In genomic region chr10:86710987-86711236, GRCh38 we compare ENCODE assay signal across 8 cellular contexts. TPM values are rescaled to one million over a fixed set of nuclear protein-coding genes. Genes with fewer than 3 reads are reported as not detected.
A peak's percentile ranks its signal among the peaks of the same experiment; 100 is the strongest.
DNase-seq lines count a peak whose midpoint lies in the region; ATAC-seq and TF ChIP-seq lines count a peak whose summit lies in the region.

No MANE protein-coding gene starts in this region.

- peak overlapping the region; percentile 5; the same call in 1 of the 2 replicates for H3K4me3 ChIP-seq in IMR-90 (ENCODE audit: insufficient read depth, low read depth, low read length)
- peak overlapping the region; percentile 75 for H3K4me3 ChIP-seq in neuron (ENCODE audit: low read length)

- H2BK15ac ChIP-seq in IMR-90 (ENCODE audit: low read depth, low read length), result peak overlapping the region; percentile 86; the same call in 2 of the 3 replicates

- H3K4me2 ChIP-seq in IMR-90 (ENCODE audit: low read depth, low read length), result peak overlapping the region; percentile 50

- intact Hi-C loops in Calu3 (cut with micrococcal nuclease; ENCODE audit: unreplicated experiment), result loop anchor here (5.0 kb wide), 1 partner anchor 186 kb away; no protein-coding TSS in a partner anchor
- intact Hi-C loops in IMR-90 (cut with micrococcal nuclease), result loop anchor here (1.0 kb wide), 2 partner anchors 46 to 188 kb away; no protein-coding TSS in a partner anchor

- H3K23ac ChIP-seq in IMR-90 (ENCODE audit: low read depth, low read length), result peak overlapping the region; percentile 53

- peak overlapping the region; percentile 100 for H4K8ac ChIP-seq in IMR-90 (ENCODE audit: low read depth in 2 of 2, low read length in 2 of 2)

- H3K4me1 ChIP-seq in IMR-90 (ENCODE audit: control insufficient read depth, insufficient read depth, low read length), result peaks cover 8% of the 10 kb centered on the region
- H3K4me1 ChIP-seq in neuron (ENCODE audit: insufficient read depth, low read length), result peaks cover 3% of the 10 kb centered on the region

- H3K27ac Mint-ChIP-seq in Calu3 (ENCODE audit: unreplicated experiment), result peak overlapping the region; percentile 34
- H3K27ac Mint-ChIP-seq in chondrocyte (ENCODE audit: unreplicated experiment), result peak overlapping the region; percentile 94

- peak overlapping the region; percentile 95 for H2AK9ac ChIP-seq in IMR-90 (replicated peaks; ENCODE audit: low read depth, low read length, poor library complexity)

- peak overlapping the region; percentile 65 for H3K9ac ChIP-seq in IMR-90 (ENCODE audit: low read depth, low read length)

- peak overlapping the region; percentile 71 for H3K27ac ChIP-seq in IMR-90 (ENCODE audit: insufficient read depth, low read length)

- peak overlapping the region; percentile 83 for H2BK20ac ChIP-seq in IMR-90 (ENCODE audit: low read depth, low read length)

- CTCF ChIA-PET in Calu3 (lab: Charles Lee) (no interaction called here), IMR-90 (lab: Yijun Ruan, JAX) (interaction anchor here (1.3 kb wide), 1 partner anchor 189 kb away, joined by 4 read pairs; no protein-coding TSS in a partner anchor)

- H3K4me1 Mint-ChIP-seq in Calu3 (ENCODE audit: low read depth, unreplicated experiment) (no peaks in the 10 kb centered on the region), chondrocyte (ENCODE audit: low read depth) (peaks cover 24% of the 10 kb centered on the region)

- H3K9me3 Mint-ChIP-seq in Calu3 (ENCODE audit: low read depth, unreplicated experiment) (no peaks in the 10 kb centered on the region), chondrocyte (ENCODE audit: low read depth) (no peaks in the 10 kb centered on the region)

- H3K4me3 Mint-ChIP-seq in Calu3 (ENCODE audit: low read depth, unreplicated experiment) (peak overlapping the region; percentile 69), chondrocyte (ENCODE audit: unreplicated experiment) (peak overlapping the region; percentile 64)

- H3K14ac ChIP-seq in IMR-90 (replicated peaks; ENCODE audit: low read depth, low read length), result peak overlapping the region; percentile 95

- peak overlapping the region; percentile 96 for H2AK5ac ChIP-seq in IMR-90 (ENCODE audit: low read depth, low read length)

- peaks cover 3% of the 10 kb centered on the region; the same call in 1 of the 2 replicates for H3K9me1 ChIP-seq in IMR-90 (ENCODE audit: insufficient read depth, low read length)

- POLR2A ChIA-PET in IMR-90 (lab: Charles Lee; ENCODE audit: unreplicated experiment), result no interaction called here

- H2BK5ac ChIP-seq in IMR-90 (ENCODE audit: low read depth, low read length, poor library complexity, severe bottlenecking), result peak overlapping the region; percentile 76

- DNase-seq in Calu3 (no peak), IMR-90 (no peak), chondrocyte (ENCODE audit: low spot score) (no peak), NK-92 (lab: John Stamatoyannopoulos, UW; ENCODE audit: unreplicated experiment) (no peak), T1000 (lab: John Stamatoyannopoulos, UW) (no peak)

- TF ChIP-seq RAD21 in IMR-90 (IDR thresholded peaks at IDR 0.05; ENCODE audit: low read length), result no peak

- peaks cover 12% of the 10 kb centered on the region for H3K36me3 Mint-ChIP-seq in Calu3 (ENCODE audit: insufficient read depth, unreplicated experiment)
- no peaks in the 10 kb centered on the region for H3K36me3 Mint-ChIP-seq in chondrocyte (ENCODE audit: low read depth)

- no TSS peak for BruUV-seq in Calu3 (replicated peaks; lab: Mats Ljungman, UMichigan)
- no TSS peak for BruUV-seq in IMR-90 (replicated peaks; lab: Mats Ljungman, UMichigan)

- H3K56ac ChIP-seq in IMR-90 (ENCODE audit: extremely low read depth, insufficient read depth, low read length), result peak overlapping the region; percentile 95

- no peak for TF ChIP-seq CTCF in Calu3 (IDR thresholded peaks at IDR 0.05; ENCODE audit: unreplicated experiment)
- TF ChIP-seq CTCF in IMR-90 (conservative IDR thresholded peaks at IDR 0.05; ENCODE audit: low read depth, low read length), result no peak
- TF ChIP-seq CTCF in chondrocyte (IDR thresholded peaks at IDR 0.05), result no peak

- H4K91ac ChIP-seq in IMR-90 (ENCODE audit: insufficient read depth, low read depth, low read length), result peak overlapping the region; percentile 99

- H3K27me3 ChIP-seq in IMR-90 (ENCODE audit: control insufficient read depth, insufficient read depth, low read length), result no peaks in the 10 kb centered on the region
- H3K27me3 ChIP-seq in neuron (ENCODE audit: insufficient read depth, low read length), result no peaks in the 10 kb centered on the region

- peaks cover 0 to 10% of the 10 kb centered on the region in 2 experiments; a peak in 2 of 4 replicates for H3K79me1 ChIP-seq in IMR-90 (ENCODE audit: low read depth in 1 of 2, low read length in 2 of 2)

- peak overlapping the region; percentile 100 for H2AFZ ChIP-seq in IMR-90 (replicated peaks; ENCODE audit: low read length, poor library complexity)
- peak overlapping the region; percentile 56 for H2AFZ ChIP-seq in neuron (ENCODE audit: low read depth, low read length)

- no peaks in the 10 kb centered on the region for H4K20me1 ChIP-seq in IMR-90 (ENCODE audit: insufficient read depth, low read length)

- WGBS in IMR-90 (ENCODE audit: extremely low coverage in 2 of 2, insufficient read length in 1 of 2), 2 experiments, result 8% methylated on average over 2 of the region's 11 CpGs; no CpG with 5 or more reads in 1 of the 2 experiments

- H3K18ac ChIP-seq in IMR-90 (ENCODE audit: low read depth, low read length), result peak overlapping the region; percentile 49

- no peak for TF ChIP-seq POLR2A in IMR-90 (IDR thresholded peaks at IDR 0.05; ENCODE audit: low read depth, low read length)

- peak overlapping the region; percentile 99 for H4K5ac ChIP-seq in IMR-90 (ENCODE audit: low read depth, low read length)

- H3K9me3 ChIP-seq in IMR-90 (ENCODE audit: control insufficient read depth, insufficient read depth, low read length), result no peaks in the 10 kb centered on the region
- no peaks in the 10 kb centered on the region for H3K9me3 ChIP-seq in neuron (ENCODE audit: low read length)

- no peaks in the 10 kb centered on the region for H3K27me3 Mint-ChIP-seq in Calu3 (ENCODE audit: unreplicated experiment)
- no peaks in the 10 kb centered on the region for H3K27me3 Mint-ChIP-seq in chondrocyte (ENCODE audit: low read depth)

- H3K36me3 ChIP-seq in IMR-90 (ENCODE audit: control insufficient read depth, insufficient read depth, low read length) (no peaks in the 10 kb centered on the region), neuron (ENCODE audit: insufficient read depth, low read length) (no peaks in the 10 kb centered on the region)

- no peak for ATAC-seq in IMR-90 (ENCODE audit: low read depth)
- ATAC-seq in GM21515 (IDR thresholded peaks at IDR 0.05; ENCODE audit: unreplicated experiment), result no peak
- no peak for ATAC-seq in GM18520 (IDR thresholded peaks at IDR 0.05; ENCODE audit: unreplicated experiment)

- peak overlapping the region; percentile 97 for H3K4ac ChIP-seq in IMR-90 (ENCODE audit: low read depth, low read length)

- H2BK120ac ChIP-seq in IMR-90 (ENCODE audit: low read depth, low read length), result peak overlapping the region; percentile 91

- dilution Hi-C loops in IMR-90 (cut with HindIII; ENCODE audit: low sequenced_read_pairs, unreplicated experiment), result no loop called here

- in situ Hi-C loops in IMR-90 (cut with MboI; ENCODE audit: low sequenced_read_pairs), result no loop called here

TF ChIP-seq in IMR-90, 13 proteins besides CTCF, POLR2A, EP300 and RAD21:
- TF ChIP-seq BHLHE40 (IDR thresholded peaks at IDR 0.05; ENCODE audit: low read depth, low read length) (0 out of 2 replicates have a peak, but pooled peaks have one; percentile 4), CEBPB (IDR thresholded peaks at IDR 0.05; ENCODE audit: low read depth, low read length) (no peak)

RNA-seq across cellular contexts. Expression of gene LDB3, which starts 42.6 kb away (rescaled TPM):
- total RNA-seq in Calu3 (2022) (not detected in 2 replicates), IMR-90 (2012; rRNA removed) (0.28 and 0.36 TPM in 2 replicates), chondrocyte (4.0 to 22.7 TPM (median 21.5 TPM) in 3 replicates)
- 2.6 and 3.2 TPM in 2 replicates for polyA plus RNA-seq in IMR-90 (2012; rRNA removed)
- 1.6 and 1.7 TPM in 2 replicates for polyA plus RNA-seq in IMR-90 (2012; cell fraction: cytosol; rRNA removed)
- polyA plus RNA-seq in IMR-90 (2012; cell fraction: nucleus; rRNA removed; ENCODE audit: low replicate concordance), result 2.6 and 4.0 TPM in 2 replicates

RNA-seq across cellular contexts. Expression of gene BMPR1A, which starts 45.5 kb away (rescaled TPM):
- 15.7 and 21.4 TPM in 2 replicates for total RNA-seq in Calu3 (2022)
- total RNA-seq in IMR-90 (2012; rRNA removed), result 93.7 and 94.7 TPM in 2 replicates
- 13.5 and 15.9 TPM in 2 replicates for polyA plus RNA-seq in IMR-90 (2012; rRNA removed)
- 3.4 and 4.9 TPM in 2 replicates for polyA plus RNA-seq in IMR-90 (2012; cell fraction: cytosol; rRNA removed)
- polyA plus RNA-seq in IMR-90 (2012; cell fraction: nucleus; rRNA removed; ENCODE audit: low replicate concordance), result 1.3 and 16.0 TPM in 2 replicates
- 67.2 to 79.7 TPM (median 74.2 TPM) in 3 replicates for total RNA-seq in chondrocyte

RNA-seq across cellular contexts. Expression of gene OPN4, which starts 56.6 kb away (rescaled TPM):
- not detected in 2 replicates for total RNA-seq in Calu3 (2022)
- total RNA-seq in IMR-90 (2012; rRNA removed), result not detected in 2 replicates
- polyA plus RNA-seq in IMR-90 (2012; rRNA removed), result 0.03 TPM in 1 of 2 replicates, not detected in the other
- not detected in 2 replicates for polyA plus RNA-seq in IMR-90 (2012; cell fraction: cytosol; rRNA removed)
- 0.04 and 0.05 TPM in 2 replicates for polyA plus RNA-seq in IMR-90 (2012; cell fraction: nucleus; rRNA removed; ENCODE audit: low replicate concordance)
- not detected in 3 replicates for total RNA-seq in chondrocyte
